Comparison of ENCODE assay signal across 8 cellular contexts in genomic region chr1:205211839-205212241, GRCh38. TPM values are rescaled to one million over a fixed set of nuclear protein-coding genes. Genes with fewer than 3 reads are reported as not detected.
DNase-seq lines count a peak whose midpoint lies in the region; ATAC-seq, FAIRE-seq and TF ChIP-seq lines count a peak whose summit lies in the region.

No MANE protein-coding gene starts in this region.

- H3K9me3 ChIP-seq in DOHH2 (ENCODE audit: control insufficient read depth, insufficient read depth, low read length) (no peaks in the 10 kb centered on the region), GM23248 (ENCODE audit: low read depth) (no peaks in the 10 kb centered on the region), OCI-LY3 (ENCODE audit: insufficient read depth, low read length) (no peaks in the 10 kb centered on the region), endocrine pancreas (ENCODE audit: control insufficient read depth, low read length) (no peaks in the 10 kb centered on the region), pancreas (no peaks in the 10 kb centered on the region)

- ATAC-seq in pancreas: peak in 1 of 4 donors; percentile 5

- H3K4me3 ChIP-seq in DOHH2 (ENCODE audit: low read length) (peak overlapping the region; percentile 96), GM23248 (peak overlapping the region; percentile 93), OCI-LY3 (ENCODE audit: low read length) (peak overlapping the region; percentile 85), endocrine pancreas (ENCODE audit: control insufficient read depth, insufficient read depth, low read length) (peak overlapping the region; percentile 60), pancreas (peak overlapping the region; percentile 88 to 97 (median 94))

- no peaks in the 10 kb centered on the region for H3K9me2 ChIP-seq in DOHH2 (replicated peaks; ENCODE audit: control insufficient read depth, low read length)
- H3K9me2 ChIP-seq in GM23248 (ENCODE audit: insufficient read depth): no peaks in the 10 kb centered on the region

- peak overlapping the region; percentile 97 for H3K9ac ChIP-seq in GM23248
- peak overlapping the region; percentile 80 for H3K9ac ChIP-seq in OCI-LY3 (ENCODE audit: low read length)
- H3K9ac ChIP-seq in endocrine pancreas (ENCODE audit: control insufficient read depth, insufficient read depth, low read length): peak overlapping the region; percentile 84

- H3K4me2 ChIP-seq in DOHH2 (ENCODE audit: low read length): peak overlapping the region; percentile 81
- H3K4me2 ChIP-seq in GM23248 (ENCODE audit: unreplicated experiment): peak overlapping the region; percentile 96
- H3K4me2 ChIP-seq in OCI-LY3 (ENCODE audit: low read length): peak overlapping the region; percentile 87

- H3K79me2 ChIP-seq in DOHH2 (ENCODE audit: control insufficient read depth, low read length) (peaks cover 30% of the 10 kb centered on the region), GM23248 (ENCODE audit: insufficient read depth) (peaks cover 44% of the 10 kb centered on the region), OCI-LY3 (ENCODE audit: low read length) (peaks cover 33% of the 10 kb centered on the region)

- peak overlapping the region; percentile 47; the same call in 1 of the 2 replicates for H3K27ac ChIP-seq in DOHH2 (ENCODE audit: low read depth, low read length)
- H3K27ac ChIP-seq in GM23248: peak overlapping the region; percentile 92; the same call in 1 of the 2 replicates
- peak overlapping the region; percentile 61 for H3K27ac ChIP-seq in OCI-LY3 (ENCODE audit: low read length)
- peak overlapping the region; percentile 76 to 95 (median 86) for H3K27ac ChIP-seq in pancreas

- H3K4me1 ChIP-seq in DOHH2 (ENCODE audit: control insufficient read depth, low read length) (peaks cover 22% of the 10 kb centered on the region), GM23248 (ENCODE audit: insufficient read depth) (no peaks in the 10 kb centered on the region), OCI-LY3 (ENCODE audit: low read length) (peaks cover 30% of the 10 kb centered on the region), endocrine pancreas (ENCODE audit: control insufficient read depth, insufficient read depth, low read length) (no peaks in the 10 kb centered on the region), pancreas (peaks cover 0 to 5% (median 0%) of the 10 kb centered on the region in 3 donors)

- peak overlapping the region; percentile 96 for H2AFZ ChIP-seq in GM23248
- H2AFZ ChIP-seq in OCI-LY3 (ENCODE audit: low read depth, low read length): peak overlapping the region; percentile 97

- 48 to 53% methylated on average over 11 of the region's 11 CpGs for WGBS in GM23248 (ENCODE audit: low coverage in 1 of 2, low lambda C conversion rate in 2 of 2, missing lambda C conversion rate in 2 of 2), 2 experiments
- 36 to 42% methylated on average over 11 of the region's 11 CpGs for WGBS in pancreas, 2 donors

- H3F3A ChIP-seq in DOHH2 (ENCODE audit: control insufficient read depth, insufficient read depth) (no peaks in the 10 kb centered on the region), GM23248 (ENCODE audit: insufficient read depth) (no peaks in the 10 kb centered on the region)

- no peak for FAIRE-seq in pancreas (lab: Jason Lieb, UNC)

- in situ Hi-C loops in GM23248 (cut with MboI): no loop called here

- intact Hi-C loops in pancreas (cut with DNase I): loop anchor here in 1 of 3 donors (10.0 kb wide), 1 partner anchor 87 kb away; the partner anchor contains the start of gene RBBP5

- TF ChIP-seq CTCF in DOHH2 (IDR thresholded peaks at IDR 0.05; ENCODE audit: low read depth, low read length, poor library complexity, severe bottlenecking): no peak
- TF ChIP-seq CTCF in OCI-LY3 (IDR thresholded peaks at IDR 0.05; ENCODE audit: low read depth, low read length): no peak
- TF ChIP-seq CTCF in pancreas (IDR thresholded peaks at IDR 0.05): no peak

- H4K20me1 ChIP-seq in DOHH2 (ENCODE audit: control insufficient read depth, insufficient read depth, low read depth, low read length): no peaks in the 10 kb centered on the region
- no peaks in the 10 kb centered on the region for H4K20me1 ChIP-seq in GM23248 (ENCODE audit: insufficient read depth)
- H4K20me1 ChIP-seq in OCI-LY3 (ENCODE audit: insufficient read depth, low read length): no peaks in the 10 kb centered on the region

- no peaks in the 10 kb centered on the region for H3K27me3 ChIP-seq in DOHH2 (ENCODE audit: control insufficient read depth, low read length)
- H3K27me3 ChIP-seq in GM23248 (replicated peaks; ENCODE audit: insufficient read depth): no peaks in the 10 kb centered on the region
- no peaks in the 10 kb centered on the region for H3K27me3 ChIP-seq in OCI-LY3 (ENCODE audit: low read depth, low read length)
- no peaks in the 10 kb centered on the region for H3K27me3 ChIP-seq in endocrine pancreas (ENCODE audit: control insufficient read depth, insufficient read depth, low read length)
- no peaks in the 10 kb centered on the region for H3K27me3 ChIP-seq in pancreas

- DNase-seq in GM23248 (no peak), pancreas (no peak), NCI-H510A (lab: John Stamatoyannopoulos, UW) (no peak), COLO668 (lab: John Stamatoyannopoulos, UW; ENCODE audit: unreplicated experiment) (no peak)
- DNase-seq in activated effector memory CD4-positive, alpha-beta T cell treated with Interleukin-2 at 50 U/mL for 16 hours: no peak

- H3K36me3 ChIP-seq in DOHH2 (ENCODE audit: control insufficient read depth, low read length) (no peaks in the 10 kb centered on the region), GM23248 (ENCODE audit: low read depth) (no peaks in the 10 kb centered on the region), OCI-LY3 (replicated peaks; ENCODE audit: low read depth, low read length) (no peaks in the 10 kb centered on the region), endocrine pancreas (ENCODE audit: control insufficient read depth, insufficient read depth, low read length) (no peaks in the 10 kb centered on the region), pancreas (no peaks in the 10 kb centered on the region)

RNA-seq across cellular contexts. Expression of gene DSTYK, which starts 0.3 kb away (rescaled TPM):
- 11.3 and 12.1 TPM in 2 replicates for total RNA-seq in GM23248 (2014; rRNA removed; shearing (Covaris generic))
- 9.8 and 10.6 TPM in 2 replicates for polyA plus RNA-seq in GM23248 (2016; fragmentation: Nextera tagmentation; extraction: Ambion mirVana)
- 1 to 10 TPM; 3.5 to 9.0 (median 4.7) TPM for total RNA-seq in pancreas
- polyA plus RNA-seq in pancreas: 1 to 10 TPM; 2.9 to 4.3 TPM

RNA-seq across cellular contexts. Expression of gene TMCC2, which starts 15.9 kb away (rescaled TPM):
- 1.7 and 2.7 TPM in 2 replicates for total RNA-seq in GM23248 (2014; rRNA removed; shearing (Covaris generic))
- polyA plus RNA-seq in GM23248 (2016; fragmentation: Nextera tagmentation; extraction: Ambion mirVana): 0.39 and 0.63 TPM in 2 replicates
- total RNA-seq in pancreas: 1 to 10 TPM in 3 of 6 donors, under 1 TPM in 3; 0.55 to 1.8 (median 0.94) TPM
- 1 to 10 TPM; 2.6 to 4.3 TPM for polyA plus RNA-seq in pancreas
